Comparison of ENCODE assay signal across 9 cellular contexts in genomic region chr1:162835157-162835899, GRCh38.
A peak's percentile ranks its signal among the peaks of the same experiment; 100 is the strongest.
DNase-seq lines count a peak whose midpoint lies in the region; ATAC-seq lines count a peak whose summit lies in the region.
"Had no signal": no experiment of that assay in that cellular context is flagged by ENCODE, and none has a peak within 500 bp of the region (broad histone marks: within the 10 kb centered on the region; RNA-seq: fewer than 3 reads in every experiment).

No MANE protein-coding gene starts in this region.

- ATAC-seq in GM18870 (IDR thresholded peaks at IDR 0.05; ENCODE audit: unreplicated experiment) (peak; percentile 87), GM21529 (IDR thresholded peaks at IDR 0.05; ENCODE audit: unreplicated experiment) (peak; percentile 94), HG03196 (IDR thresholded peaks at IDR 0.05; ENCODE audit: unreplicated experiment) (peak; percentile 86)

- DNase-seq in fibroblast of peridontal ligament (ENCODE audit: extremely low read depth) (peak; percentile 61), T1000 (lab: John Stamatoyannopoulos, UW) (no peak), epidermal melanocyte (ENCODE audit: insufficient read length, low spot score) (no peak), COLO668 (lab: John Stamatoyannopoulos, UW; ENCODE audit: unreplicated experiment) (no peak)
- DNase-seq: kidney glomerular epithelial cell, NCI-H2029 treated with DMSO at 0.1 percent for 48 hours had no signal
